Comparison of ENCODE assay signal across 9 cellular contexts in the genomic region with DNA sequence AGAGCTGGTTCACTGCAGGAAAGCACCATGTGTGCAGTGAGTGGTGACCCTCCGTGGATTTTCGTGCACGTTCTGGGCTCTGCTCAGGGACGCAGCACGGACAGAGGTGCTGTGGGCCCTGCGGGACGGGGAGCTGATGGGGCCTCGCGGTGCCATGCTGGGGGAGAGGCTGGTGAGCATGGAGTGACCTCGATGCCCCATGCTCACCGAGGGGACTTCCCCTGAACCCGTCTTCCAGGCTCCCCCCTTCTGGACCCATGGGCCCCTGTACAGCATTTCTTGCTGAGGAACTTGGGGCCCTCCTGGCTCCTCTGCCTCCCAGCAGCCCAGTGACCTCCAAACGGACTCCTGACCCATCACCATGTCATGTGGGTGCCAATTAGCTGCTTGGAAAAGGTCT.
"Had no signal": no experiment of that assay in that cellular context is flagged by ENCODE, and none has a peak within 500 bp of the region (broad histone marks: within the 10 kb centered on the region; RNA-seq: fewer than 3 reads in every experiment).

No MANE protein-coding gene starts in this region.

- H3K4me3 Mint-ChIP-seq: GM23338, HFFc6 had no signal

- H3K36me3 ChIP-seq: HAP-1 had no signal

- H3K9me3 ChIP-seq: HAP-1 had no signal

- H3K4me1 Mint-ChIP-seq: GM23338 had no signal

- ATAC-seq: GM23338, HCT116, K562 had no signal

- H3K4me1 ChIP-seq: HAP-1 had no signal

- H3K4me3 ChIP-seq: GM23338, HAP-1, K562 had no signal

- FAIRE-seq: H1, HTR-8/SVneo, K562 had no signal

- H2AFZ ChIP-seq: GM23338 had no signal

- H3K27ac Mint-ChIP-seq: GM23338, HFFc6 had no signal

- DNase-seq: H7, HFFc6, IMR-90 had no signal

- H3K4me2 ChIP-seq: GM23338 had no signal
